8 cellular contexts compared by ENCODE assay signal in the genomic region with DNA sequence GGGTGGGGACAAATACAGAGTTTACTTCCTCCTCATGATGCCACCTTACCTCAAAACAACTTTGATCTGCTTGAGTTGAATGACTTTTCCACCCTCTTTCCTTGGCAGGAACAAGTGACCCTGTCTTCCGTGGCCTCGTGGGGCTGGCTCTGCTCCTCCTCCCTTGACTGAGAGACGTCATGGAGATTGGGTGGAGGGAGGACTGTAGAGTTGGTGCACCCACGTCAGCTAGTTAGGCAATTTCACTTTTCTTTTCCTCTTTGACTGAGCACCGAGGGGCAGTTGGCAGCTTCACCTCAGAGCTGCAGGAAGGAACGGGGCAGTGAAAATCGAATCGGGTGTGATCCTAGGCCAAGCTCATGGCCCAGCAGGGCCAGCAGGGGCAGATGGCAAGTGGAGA. TPM values are rescaled to one million over a fixed set of nuclear protein-coding genes. Genes with fewer than 3 reads are reported as not detected.
DNase-seq lines count a peak whose midpoint lies in the region; ATAC-seq and TF ChIP-seq lines count a peak whose summit lies in the region.

TSS of gene SP140 (plus strand) at position 251 of the 400 bp plus-strand sequence. CDS start at position 360, 109 bp downstream.

- H3K27me3 ChIP-seq in CD8-positive, alpha-beta T cell (ENCODE audit: insufficient read depth, low read length): no peaks in the 10 kb centered on the region
- H3K27me3 ChIP-seq in upper lobe of right lung: no peaks in the 10 kb centered on the region

- no peak for TF ChIP-seq CTCF in CD8-positive, alpha-beta T cell (IDR thresholded peaks at IDR 0.05)
- TF ChIP-seq CTCF in upper lobe of right lung (IDR thresholded peaks at IDR 0.05) (no peak), mesothelial cell of epicardium (IDR thresholded peaks at IDR 0.05; ENCODE audit: unreplicated experiment) (no peak)

- H3K4me1 ChIP-seq in CD8-positive, alpha-beta T cell (ENCODE audit: insufficient read depth, low read length): peaks cover 22% of the 10 kb centered on the region
- H3K4me1 ChIP-seq in upper lobe of right lung: peaks cover 1% of the 10 kb centered on the region

- no peaks in the 10 kb centered on the region for H3K36me3 ChIP-seq in CD8-positive, alpha-beta T cell (ENCODE audit: insufficient read depth, low read length)
- no peaks in the 10 kb centered on the region for H3K36me3 ChIP-seq in upper lobe of right lung

- peak within 1 kb of the TSS; percentile 94 for H3K27ac Mint-ChIP-seq in CD8-positive, alpha-beta T cell
- peak within 1 kb of the TSS; percentile 91 to 99 (median 96) for H3K27ac Mint-ChIP-seq in naive thymus-derived CD8-positive, alpha-beta T cell
- H3K27ac Mint-ChIP-seq in mesothelial cell of epicardium: no peak within 1 kb of the TSS

- H3K27me3 Mint-ChIP-seq in CD8-positive, alpha-beta T cell (ENCODE audit: low read depth): no peaks in the 10 kb centered on the region
- H3K27me3 Mint-ChIP-seq in naive thymus-derived CD8-positive, alpha-beta T cell: no peaks in the 10 kb centered on the region
- no peaks in the 10 kb centered on the region for H3K27me3 Mint-ChIP-seq in mesothelial cell of epicardium (ENCODE audit: low read depth)

- CTCF ChIA-PET in CD8-positive, alpha-beta T cell (lab: Charles Lee): interaction anchor here (0.9 kb wide), 1 partner anchor 99 kb away, joined by 3 read pairs; no protein-coding TSS in a partner anchor

- intact Hi-C loops in CD8-positive, alpha-beta T cell (cut with DNase I, micrococcal nuclease): loop anchor here (1.0 to 10.0 kb wide), 5 partner anchors 37 to 569 kb away; no protein-coding TSS in a partner anchor
- intact Hi-C loops in upper lobe of right lung (cut with DNase I): no loop called here

- peak within 1 kb of the TSS; percentile 81 for H3K4me3 Mint-ChIP-seq in CD8-positive, alpha-beta T cell
- peak within 1 kb of the TSS; percentile 75 to 96 (median 86) for H3K4me3 Mint-ChIP-seq in naive thymus-derived CD8-positive, alpha-beta T cell
- no peak within 1 kb of the TSS for H3K4me3 Mint-ChIP-seq in mesothelial cell of epicardium

- peak within 1 kb of the TSS; percentile 57 for H3K27ac ChIP-seq in CD8-positive, alpha-beta T cell (ENCODE audit: low read depth, low read length)
- peak within 1 kb of the TSS; percentile 65 for H3K27ac ChIP-seq in upper lobe of right lung

- ATAC-seq in CD8-positive, alpha-beta T cell: peak; percentile 89
- ATAC-seq in GM21515 (IDR thresholded peaks at IDR 0.05; ENCODE audit: unreplicated experiment) (peak; percentile 75), upper lobe of right lung (peak; percentile 95)
- ATAC-seq in naive thymus-derived CD8-positive, alpha-beta T cell: peak; percentile 87 to 92

- no peaks in the 10 kb centered on the region for H3K9me3 ChIP-seq in CD8-positive, alpha-beta T cell (ENCODE audit: low read length)
- no peaks in the 10 kb centered on the region for H3K9me3 ChIP-seq in upper lobe of right lung

- peaks cover 14% of the 10 kb centered on the region for H3K36me3 Mint-ChIP-seq in CD8-positive, alpha-beta T cell
- peaks cover 6 to 12% (median 8%) of the 10 kb centered on the region in 3 donors for H3K36me3 Mint-ChIP-seq in naive thymus-derived CD8-positive, alpha-beta T cell
- no peaks in the 10 kb centered on the region for H3K36me3 Mint-ChIP-seq in mesothelial cell of epicardium

- peak within 1 kb of the TSS; percentile 50 for H3K4me3 ChIP-seq in CD8-positive, alpha-beta T cell (ENCODE audit: low read depth, low read length)
- H3K4me3 ChIP-seq in upper lobe of right lung: peak within 1 kb of the TSS; percentile 40

- peaks cover 57% of the 10 kb centered on the region for H3K4me1 Mint-ChIP-seq in CD8-positive, alpha-beta T cell (ENCODE audit: low read depth)
- peaks cover 20 to 87% (median 46%) of the 10 kb centered on the region in 4 donors for H3K4me1 Mint-ChIP-seq in naive thymus-derived CD8-positive, alpha-beta T cell
- peaks cover 4% of the 10 kb centered on the region for H3K4me1 Mint-ChIP-seq in mesothelial cell of epicardium

- DNase-seq in CD8-positive, alpha-beta T cell: peak; percentile 51 to 87 (median 65)
- peak; percentile 77 to 82 for DNase-seq in NOMO-1 (lab: John Stamatoyannopoulos, UW; ENCODE audit: unreplicated experiment in 2 of 2)
- DNase-seq in activated naive CD4-positive, alpha-beta T cell (lab: John Stamatoyannopoulos, UW): peak in 3 of 4 experiments; percentile 20 to 54 (median 39)
- DNase-seq in naive thymus-derived CD8-positive, alpha-beta T cell: peak; percentile 25 to 83 (median 66)
- DNase-seq in upper lobe of right lung: peak; percentile 77
- DNase-seq in mesothelial cell of epicardium (ENCODE audit: low spot score in 2 of 2, unreplicated experiment in 2 of 2): no peak
- DNase-seq in NCI-H1436 treated with DMSO at 0.1 percent for 48 hours (lab: John Stamatoyannopoulos, UW): no peak

- peaks cover 8% of the 10 kb centered on the region for H3K9me3 Mint-ChIP-seq in CD8-positive, alpha-beta T cell
- peaks cover 0 to 13% (median 3%) of the 10 kb centered on the region in 9 donors for H3K9me3 Mint-ChIP-seq in naive thymus-derived CD8-positive, alpha-beta T cell
- H3K9me3 Mint-ChIP-seq in mesothelial cell of epicardium: peaks cover 7% of the 10 kb centered on the region

- POLR2A ChIA-PET in CD8-positive, alpha-beta T cell (lab: Charles Lee): interaction anchor here (0.7 to 1.6 kb wide), 8 partner anchors 14 to 500 kb away, joined by 3 to 4 read pairs (median 3); partner anchors contain the start of gene SP140L
- POLR2A ChIA-PET in naive thymus-derived CD8-positive, alpha-beta T cell (lab: Charles Lee): interaction anchor here (0.8 to 1.0 kb wide), 3 partner anchors 18 to 185 kb away, joined by 3 read pairs; no protein-coding TSS in a partner anchor

RNA-seq across cellular contexts. Expression of gene SP140, which starts in this region (rescaled TPM):
- total RNA-seq in CD8-positive, alpha-beta T cell: 10 to 100 TPM; 48.6 to 49.3 TPM
- total RNA-seq in naive thymus-derived CD8-positive, alpha-beta T cell: 10 to 100 TPM; 23.1 to 27.5 TPM
- polyA plus RNA-seq in naive thymus-derived CD8-positive, alpha-beta T cell: 10 to 100 TPM in 2 of 3 donors, 1 to 10 TPM in 1; 7.5 to 14.8 (median 10.4) TPM
- total RNA-seq in upper lobe of right lung: 12.7 TPM
- total RNA-seq in mesothelial cell of epicardium: 0.34 to 0.75 TPM (median 0.54 TPM) in 3 replicates

Comparison
In these comparisons a context has a peak if more than half of its experiments do, and no peak if none do; other contexts are left out.
1. DNase-seq: peak in CD8-positive, alpha-beta T cell (7 of 7), NOMO-1 (2 of 2), activated naive CD4-positive, alpha-beta T cell (3 of 4), naive thymus-derived CD8-positive, alpha-beta T cell (10 of 10) and upper lobe of right lung (single experiment); none in mesothelial cell of epicardium (0 of 2) and NCI-H1436 treated with DMSO at 0.1 percent for 48 hours (single experiment).
2. Peak in every context shown above with its lines, with median percentiles within 50 percentile points of each other: ATAC-seq.